In genomic region chr6:15247750-15248450, GRCh38 we compare ENCODE assay signal across 1 cellular context.
TF ChIP-seq lines count a peak whose summit lies in the region.

No MANE protein-coding gene starts in this region.

TF ChIP-seq in IMR-90, 13 proteins besides CTCF, POLR2A, EP300 and RAD21 (continued from another document):
- TF ChIP-seq MXI1 (IDR thresholded peaks at IDR 0.05; ENCODE audit: borderline replicate concordance, low read depth, low read length), result peak; percentile 68; the same call in 1 of the 2 replicates
- no peak for TF ChIP-seq NFE2L2 (IDR thresholded peaks at IDR 0.05; ENCODE audit: low read depth, low read length)
